In the genomic region with DNA sequence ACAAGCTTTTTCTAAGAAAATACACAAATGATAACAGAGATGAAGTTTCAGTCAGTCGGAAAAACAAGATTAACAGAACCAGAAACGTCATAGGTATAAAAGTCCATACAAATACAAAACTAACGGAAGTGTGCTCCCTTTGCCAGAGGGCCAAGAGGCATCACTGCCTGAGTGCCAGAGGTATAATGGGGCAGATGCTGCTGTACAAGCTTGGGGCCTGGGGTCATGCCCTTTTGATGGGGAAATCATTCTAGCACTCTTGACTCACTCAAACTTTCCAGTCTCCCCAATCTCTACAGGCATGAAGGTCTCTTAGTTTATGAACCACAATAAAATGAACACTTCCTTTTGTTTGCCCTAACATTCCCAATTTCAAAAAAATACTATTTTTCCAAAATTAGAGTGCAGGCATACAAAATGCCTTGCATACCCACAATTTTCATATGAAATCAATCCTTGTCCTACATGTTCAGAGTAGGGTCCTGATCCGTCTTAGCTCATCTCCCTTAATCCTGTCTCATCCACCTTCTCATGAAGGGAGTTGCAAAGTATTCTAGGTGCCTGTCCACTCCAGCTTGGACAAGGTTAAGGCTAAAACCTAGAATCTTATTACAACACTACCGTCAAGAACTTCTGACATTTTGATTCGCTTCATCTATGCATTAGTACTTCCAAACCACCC, we compare ENCODE assay signal across 10 cellular contexts. TPM values are rescaled to one million over a fixed set of nuclear protein-coding genes. Genes with fewer than 3 reads are reported as not detected.
DNase-seq lines count a peak whose midpoint lies in the region; ATAC-seq and TF ChIP-seq lines count a peak whose summit lies in the region.
"Had no signal": no experiment of that assay in that cellular context is flagged by ENCODE, and none has a peak within 500 bp of the region (broad histone marks: within the 10 kb centered on the region; RNA-seq: fewer than 3 reads in every experiment).

No MANE protein-coding gene starts in this region.

- H3K4me1 ChIP-seq in hepatocyte (ENCODE audit: insufficient read depth) = peaks cover 12% of the 10 kb centered on the region

- H3K4me3 Mint-ChIP-seq in stimulated activated naive B cell treated with anti-CD40 and anti-IgM and Interleukin-4, amounts not matched to agents 10 μg/mL and 1 μg/mL and 100 μg/mL, for 72 hours = peak overlapping the region; percentile 89 to 94

- DNase-seq in SIG-M5 treated with dmso at 0.1 percent for 504 hours (lab: John Stamatoyannopoulos, UW; ENCODE audit: unreplicated experiment) = peak; percentile 59
- DNase-seq in SIG-M5 (lab: John Stamatoyannopoulos, UW) = no peak
- DNase-seq in hepatocyte (ENCODE audit: low spot score) = no peak
- DNase-seq in stimulated activated naive B cell treated with anti-CD40 and anti-IgM and Interleukin-4, amounts not matched to agents 10 μg/mL and 1 μg/mL and 100 μg/mL, for 72 hours = no peak
- DNase-seq in effector CD4-positive, alpha-beta T cell = no peak
- no peak for DNase-seq in mesenteric fat pad (ENCODE audit: low spot score)

- no peaks in the 10 kb centered on the region for H3K9me3 ChIP-seq in hepatocyte (ENCODE audit: low read depth)

- no peak for TF ChIP-seq CTCF in WI38 (IDR thresholded peaks at IDR 0.05; ENCODE audit: low read depth, low read length)
- no peak for TF ChIP-seq CTCF in hepatocyte (IDR thresholded peaks at IDR 0.05; ENCODE audit: poor library complexity)

- H3K9me2 ChIP-seq in hepatocyte (replicated peaks; ENCODE audit: insufficient read depth) = no peaks in the 10 kb centered on the region

- H3K36me3 ChIP-seq in hepatocyte (replicated peaks; ENCODE audit: insufficient read depth, low read depth) = no peaks in the 10 kb centered on the region

- peaks cover 41% of the 10 kb centered on the region for H4K20me1 ChIP-seq in hepatocyte (ENCODE audit: insufficient read depth, poor library complexity, severe bottlenecking)

- ATAC-seq in stimulated activated naive B cell treated with anti-CD40 and anti-IgM and Interleukin-4, amounts not matched to agents 10 μg/mL and 1 μg/mL and 100 μg/mL, for 72 hours (replicated peaks) = no peak
- ATAC-seq in HG03457 (IDR thresholded peaks at IDR 0.05; ENCODE audit: unreplicated experiment) = no peak
- ATAC-seq: activated CD4-positive, CD25-positive, alpha-beta regulatory T cell treated with anti-CD3 and anti-CD28 coated beads, Interleukin-2, amount 50 U/mL, for 24 hours; sciatic nerve had no signal

- H3K4me1 Mint-ChIP-seq in stimulated activated naive B cell treated with anti-CD40 and anti-IgM and Interleukin-4, amounts not matched to agents 10 μg/mL and 1 μg/mL and 100 μg/mL, for 72 hours = peaks cover 34 to 64% of the 10 kb centered on the region in 2 donors

- no peaks in the 10 kb centered on the region for H3K9me3 Mint-ChIP-seq in stimulated activated naive B cell treated with anti-CD40 and anti-IgM and Interleukin-4, amounts not matched to agents 10 μg/mL and 1 μg/mL and 100 μg/mL, for 72 hours

- no peak overlapping the region for H3K27ac ChIP-seq in hepatocyte

- WGBS in hepatocyte (ENCODE audit: low lambda C conversion rate, missing lambda C conversion rate) = 66% methylated on average over 6 of the region's 6 CpGs

- H2AFZ ChIP-seq in hepatocyte = no peak overlapping the region

- H3K27me3 ChIP-seq in hepatocyte = no peaks in the 10 kb centered on the region

- peak overlapping the region; percentile 100 for H3K4me3 ChIP-seq in WI38 (ENCODE audit: low read depth, low read length)
- H3K4me3 ChIP-seq in hepatocyte = peak overlapping the region; percentile 65

- peaks cover 0 to 4% of the 10 kb centered on the region in 2 donors for H3K27me3 Mint-ChIP-seq in stimulated activated naive B cell treated with anti-CD40 and anti-IgM and Interleukin-4, amounts not matched to agents 10 μg/mL and 1 μg/mL and 100 μg/mL, for 72 hours

- peak overlapping the region; percentile 83 for H3K4me2 ChIP-seq in hepatocyte

- H3K27ac Mint-ChIP-seq in stimulated activated naive B cell treated with anti-CD40 and anti-IgM and Interleukin-4, amounts not matched to agents 10 μg/mL and 1 μg/mL and 100 μg/mL, for 72 hours = peak overlapping the region; percentile 99

- peaks cover 27 to 39% of the 10 kb centered on the region in 2 donors for H3K36me3 Mint-ChIP-seq in stimulated activated naive B cell treated with anti-CD40 and anti-IgM and Interleukin-4, amounts not matched to agents 10 μg/mL and 1 μg/mL and 100 μg/mL, for 72 hours

- H3K79me2 ChIP-seq in hepatocyte = peaks cover 63% of the 10 kb centered on the region

RNA-seq across cellular contexts. Expression of gene RPL22, which starts 1.5 kb away (rescaled TPM):
- total RNA-seq in hepatocyte (168 and 188 TPM in 2 replicates), mesenteric fat pad (264 TPM)
- polyA plus RNA-seq in hepatocyte = 103 and 115 TPM in 2 replicates

RNA-seq across cellular contexts. Expression of gene RNF207, which starts 8.0 kb away (rescaled TPM):
- 14.7 and 29.3 TPM in 2 replicates for total RNA-seq in hepatocyte
- 28.3 and 30.9 TPM in 2 replicates for polyA plus RNA-seq in hepatocyte
- total RNA-seq in mesenteric fat pad = 14.7 TPM

RNA-seq across cellular contexts. Expression of gene CHD5, which starts 17.8 kb away (rescaled TPM):
- 0.08 and 0.13 TPM in 2 replicates for total RNA-seq in hepatocyte
- polyA plus RNA-seq in hepatocyte = 0.18 TPM in 1 of 2 replicates, not detected in the other
- 0.13 TPM for total RNA-seq in mesenteric fat pad

RNA-seq across cellular contexts. Expression of gene ICMT, which starts 37.9 kb away (rescaled TPM):
- total RNA-seq in hepatocyte (60.1 and 62.4 TPM in 2 replicates), mesenteric fat pad (72.9 TPM)
- 32.2 and 40.3 TPM in 2 replicates for polyA plus RNA-seq in hepatocyte

RNA-seq across cellular contexts. Expression of gene HES3, which starts 46.1 kb away (rescaled TPM):
- total RNA-seq in hepatocyte (not detected in 2 replicates), mesenteric fat pad (not detected)
- not detected in 2 replicates for polyA plus RNA-seq in hepatocyte
- total RNA-seq: sciatic nerve had no signal
